ENCODE assay signal across 16 cellular contexts in genomic region chr21:42617476-42617875, GRCh38. TPM values are rescaled to one million over a fixed set of nuclear protein-coding genes. Genes with fewer than 3 reads are reported as not detected.
DNase-seq lines count a peak whose midpoint lies in the region; ATAC-seq and TF ChIP-seq lines count a peak whose summit lies in the region.
"Had no signal": no experiment of that assay in that cellular context is flagged by ENCODE, and none has a peak within 500 bp of the region (broad histone marks: within the 10 kb centered on the region; RNA-seq: fewer than 3 reads in every experiment).

No MANE protein-coding gene starts in this region.

- H3K9me3 ChIP-seq in H9 (ENCODE audit: control insufficient read depth, low read depth, low read length): no peaks in the 10 kb centered on the region
- H3K9me3 ChIP-seq in RWPE2 (ENCODE audit: severe bottlenecking): no peaks in the 10 kb centered on the region
- no peaks in the 10 kb centered on the region for H3K9me3 ChIP-seq in suprapubic skin
- H3K9me3 ChIP-seq: A549, BE2C had no signal

- H3K4ac ChIP-seq in H9 (ENCODE audit: low read depth, low read length): no peak overlapping the region

- no peak overlapping the region for H2BK20ac ChIP-seq in H9 (ENCODE audit: low read depth, low read length, poor library complexity, severe bottlenecking)

- no peak overlapping the region for H2BK120ac ChIP-seq in H9 (ENCODE audit: low read depth, low read length, poor library complexity, severe bottlenecking)

- no peak overlapping the region for H4K8ac ChIP-seq in H9 (replicated peaks; ENCODE audit: insufficient read length, low read depth, low read length)

- H3T11ph ChIP-seq in H9 (ENCODE audit: low read length): no peak overlapping the region

- H2BK5ac ChIP-seq in H9 (ENCODE audit: insufficient read length, low read length): no peak overlapping the region

- no peak overlapping the region for H2BK12ac ChIP-seq in H9 (ENCODE audit: insufficient read length, low read depth, low read length)

- no peak overlapping the region for H4K5ac ChIP-seq in H9 (ENCODE audit: insufficient read length, low read depth, low read length)

- no peak overlapping the region for H2BK15ac ChIP-seq in H9 (ENCODE audit: low read depth, low read length)

- H2AFZ ChIP-seq in H9 (ENCODE audit: low read length): no peak overlapping the region

- peak overlapping the region; percentile 36; the same call in 1 of the 2 replicates for H3K14ac ChIP-seq in H9 (ENCODE audit: insufficient read depth, low read length)

- no peak overlapping the region for H3K9ac ChIP-seq in H9 (ENCODE audit: extremely low read depth, insufficient read length, low read length)

- peaks cover 46% of the 10 kb centered on the region for H3K27me3 Mint-ChIP-seq in H9 (ENCODE audit: low read depth)

- no peaks in the 10 kb centered on the region for H3K36me3 ChIP-seq in RWPE2 (ENCODE audit: low read depth)
- no peaks in the 10 kb centered on the region for H3K36me3 ChIP-seq in suprapubic skin
- H3K36me3 ChIP-seq: BE2C had no signal

- no peaks in the 10 kb centered on the region for H3K4me1 ChIP-seq in H9 (ENCODE audit: insufficient read depth, low read length)
- H3K4me1 ChIP-seq in RWPE2 (ENCODE audit: insufficient read depth, poor library complexity, severe bottlenecking): peaks cover 4% of the 10 kb centered on the region
- peaks cover 20% of the 10 kb centered on the region for H3K4me1 ChIP-seq in suprapubic skin
- H3K4me1 ChIP-seq: BE2C had no signal

- H3K4me1 Mint-ChIP-seq in H9: peaks cover 14 to 16% of the 10 kb centered on the region in 2 experiments

- no peak overlapping the region for H3K23ac ChIP-seq in H9 (ENCODE audit: insufficient read length, low read depth, low read length)

- H3K27me3 ChIP-seq in H9 (ENCODE audit: insufficient read depth, low read length): no peaks in the 10 kb centered on the region
- H3K27me3 ChIP-seq in RWPE2 (ENCODE audit: insufficient read depth, poor library complexity, severe bottlenecking): peaks cover 5% of the 10 kb centered on the region
- peaks cover 51% of the 10 kb centered on the region for H3K27me3 ChIP-seq in suprapubic skin

- no peaks in the 10 kb centered on the region for H3K79me1 ChIP-seq in H9 (ENCODE audit: insufficient read depth, low read depth, low read length, poor library complexity, severe bottlenecking)

- H3K79me2 ChIP-seq in H9 (ENCODE audit: insufficient read depth, low read length): no peaks in the 10 kb centered on the region

- no peak overlapping the region for H3K18ac ChIP-seq in H9 (ENCODE audit: insufficient read length, low read depth, low read length)

- WGBS in H9 (ENCODE audit: extremely low coverage, insufficient read length, low lambda C conversion rate): no CpG with 5 or more reads among the region's 23 CpGs
- 86% methylated on average over 5 of the region's 23 CpGs for WGBS in suprapubic skin

- TF ChIP-seq EP300 in suprapubic skin (IDR thresholded peaks at IDR 0.05): no peak

- H3K23me2 ChIP-seq in H9 (ENCODE audit: insufficient read length, low read depth, low read length, poor library complexity, severe bottlenecking): no peaks in the 10 kb centered on the region

- H2AK5ac ChIP-seq in H9 (ENCODE audit: insufficient read length, low read length): no peak overlapping the region

- no peak overlapping the region for H3K4me3 Mint-ChIP-seq in H9
- H3K4me3 Mint-ChIP-seq: CD8-positive, alpha-beta T cell had no signal

- TF ChIP-seq CTCF in H9 (conservative IDR thresholded peaks at IDR 0.05) (no peak), RWPE2 (IDR thresholded peaks at IDR 0.05; ENCODE audit: poor library complexity, severe bottlenecking) (no peak), suprapubic skin (IDR thresholded peaks at IDR 0.05) (no peak)

- no peak for TF ChIP-seq POLR2A in suprapubic skin (IDR thresholded peaks at IDR 0.05)

- H4K20me1 ChIP-seq in H9 (ENCODE audit: control insufficient read depth, insufficient read depth, insufficient read length): peaks cover 3% of the 10 kb centered on the region

- H3K27ac ChIP-seq in H9 (ENCODE audit: insufficient read length, low read depth, low read length) (no peak overlapping the region), RWPE2 (ENCODE audit: poor library complexity, severe bottlenecking) (no peak overlapping the region), suprapubic skin (no peak overlapping the region)
- H3K27ac ChIP-seq: A549, C4-2B had no signal

- H4K91ac ChIP-seq in H9 (ENCODE audit: insufficient read length, low read depth, low read length): no peak overlapping the region

- H3K4me3 ChIP-seq in RWPE2 (ENCODE audit: severe bottlenecking) (no peak overlapping the region), suprapubic skin (no peak overlapping the region)
- H3K4me3 ChIP-seq: A549 had no signal

- H3K4me2 ChIP-seq in H9 (ENCODE audit: insufficient read depth, insufficient read length, low read length): no peak overlapping the region
- H3K4me2 ChIP-seq: A549 had no signal

- H3K27ac Mint-ChIP-seq in H9: no peak overlapping the region
- H3K27ac Mint-ChIP-seq: CD8-positive, alpha-beta T cell had no signal

- H3K36me3 Mint-ChIP-seq in H9 (ENCODE audit: insufficient read depth in 1 of 3, low read depth in 3 of 3): no peaks in the 10 kb centered on the region
- H3K36me3 Mint-ChIP-seq: CD8-positive, alpha-beta T cell had no signal

- no peak overlapping the region for H3K56ac ChIP-seq in H9 (ENCODE audit: insufficient read length, low read depth, low read length)

- H3K9me3 Mint-ChIP-seq in H9: peaks cover 3% of the 10 kb centered on the region in 2 experiments; a peak in 2 of 5 replicates
- H3K9me3 Mint-ChIP-seq: CD8-positive, alpha-beta T cell had no signal

- no peak for DNase-seq in H9
- DNase-seq in RWPE2 (ENCODE audit: low spot score): peak; percentile 62
- peak; percentile 80 for DNase-seq in mesenteric fat pad (ENCODE audit: low spot score)
- peak; percentile 51 to 72 for DNase-seq in suprapubic skin (ENCODE audit: low spot score in 2 of 2)
- DNase-seq: BE2C; CD8-positive, alpha-beta T cell; COR-L47; DMS153; DMS79 treated with DMSO at 0.1 percent for 48 hours; EL; HCEC 1CT; IMR-90 had no signal

- ATAC-seq in RWPE2 (ENCODE audit: low read depth) (no peak), HG02642 (IDR thresholded peaks at IDR 0.05; ENCODE audit: poor library complexity, unreplicated experiment) (no peak), HG02870 (IDR thresholded peaks at IDR 0.05; ENCODE audit: unreplicated experiment) (no peak)
- ATAC-seq: A549; CD8-positive, alpha-beta T cell had no signal

RNA-seq across cellular contexts. Expression of gene PDE9A, which starts 35.9 kb away (rescaled TPM):
- 28.2 and 31.9 TPM in 2 replicates for total RNA-seq in H9 (2021)
- 7.9 TPM for total RNA-seq in mesenteric fat pad
- 10 to 100 TPM in 1 of 4 donors, 1 to 10 TPM in 3; 4.5 to 12.0 (median 7.1) TPM for total RNA-seq in suprapubic skin
